Comparison of ENCODE assay signal across 17 cellular contexts in the genomic region with DNA sequence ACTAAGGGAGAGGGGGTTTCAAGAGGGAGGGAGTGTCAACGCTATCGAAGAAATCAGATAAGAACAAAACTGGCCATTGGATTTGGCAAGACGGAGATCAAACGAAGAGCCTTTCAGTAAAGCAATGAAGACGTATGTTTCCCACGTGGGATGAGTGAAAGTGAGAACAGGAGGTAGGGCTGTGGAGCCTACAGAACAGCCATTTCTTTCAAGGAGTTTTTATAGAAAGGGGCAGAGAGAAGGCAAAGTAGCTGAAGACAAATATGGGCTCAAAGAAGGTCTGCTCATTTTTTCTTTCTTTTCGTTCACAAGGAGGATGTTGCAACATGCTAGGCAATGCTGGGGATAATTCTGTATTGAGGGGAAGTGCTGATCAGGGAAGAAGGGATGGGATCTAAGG.
A peak's percentile ranks its signal among the peaks of the same experiment; 100 is the strongest.
DNase-seq lines count a peak whose midpoint lies in the region; ATAC-seq and TF ChIP-seq lines count a peak whose summit lies in the region.
"Had no signal": no experiment of that assay in that cellular context is flagged by ENCODE, and none has a peak within 500 bp of the region (broad histone marks: within the 10 kb centered on the region; RNA-seq: fewer than 3 reads in every experiment).

No MANE protein-coding gene starts in this region.

- H3K36me3 Mint-ChIP-seq in activated naive CD8-positive, alpha-beta T cell treated with anti-CD3 and anti-CD28 coated beads, Interleukin-2, amount 50 U/mL, for 24 hours (ENCODE audit: low read depth), result peaks cover 8% of the 10 kb centered on the region
- peaks cover 10% of the 10 kb centered on the region for H3K36me3 Mint-ChIP-seq in activated naive CD8-positive, alpha-beta T cell treated with anti-CD3 and anti-CD28 coated beads for 36 hours
- peaks cover 2% of the 10 kb centered on the region for H3K36me3 Mint-ChIP-seq in IgD-negative memory B cell
- peaks cover 6% of the 10 kb centered on the region for H3K36me3 Mint-ChIP-seq in effector memory CD8-positive, alpha-beta T cell (ENCODE audit: insufficient read depth)
- H3K36me3 Mint-ChIP-seq in stimulated activated naive B cell treated with anti-CD40 and anti-IgM and Interleukin-4, amounts not matched to agents 10 μg/mL and 1 μg/mL and 100 μg/mL, for 72 hours, result peaks cover 17 to 27% of the 10 kb centered on the region in 2 donors

- no peak for TF ChIP-seq POLR2A in tibial nerve (IDR thresholded peaks at IDR 0.05)

- no peak for TF ChIP-seq EP300 in tibial nerve (IDR thresholded peaks at IDR 0.05)

- H3K27me3 Mint-ChIP-seq in activated naive CD8-positive, alpha-beta T cell treated with anti-CD3 and anti-CD28 coated beads, Interleukin-2, amount 50 U/mL, for 24 hours, result no peaks in the 10 kb centered on the region
- no peaks in the 10 kb centered on the region for H3K27me3 Mint-ChIP-seq in activated naive CD8-positive, alpha-beta T cell treated with anti-CD3 and anti-CD28 coated beads for 36 hours
- peaks cover 2% of the 10 kb centered on the region for H3K27me3 Mint-ChIP-seq in IgD-negative memory B cell
- no peaks in the 10 kb centered on the region for H3K27me3 Mint-ChIP-seq in effector memory CD8-positive, alpha-beta T cell
- no peaks in the 10 kb centered on the region for H3K27me3 Mint-ChIP-seq in stimulated activated naive B cell treated with anti-CD40 and anti-IgM and Interleukin-4, amounts not matched to agents 10 μg/mL and 1 μg/mL and 100 μg/mL, for 72 hours
- H3K27me3 Mint-ChIP-seq: naive thymus-derived CD4-positive, alpha-beta T cell had no signal

- no peaks in the 10 kb centered on the region for H3K27me3 ChIP-seq in brain microvascular endothelial cell (replicated peaks)
- no peaks in the 10 kb centered on the region for H3K27me3 ChIP-seq in tibial nerve
- H3K27me3 ChIP-seq: stomach had no signal

- TF ChIP-seq CTCF in brain microvascular endothelial cell (IDR thresholded peaks at IDR 0.05; ENCODE audit: low read depth, low read length, missing control alignments), result no peak
- no peak for TF ChIP-seq CTCF in tibial nerve (IDR thresholded peaks at IDR 0.05)

- no peak overlapping the region for H3K27ac Mint-ChIP-seq in activated naive CD8-positive, alpha-beta T cell treated with anti-CD3 and anti-CD28 coated beads, Interleukin-2, amount 50 U/mL, for 24 hours
- H3K27ac Mint-ChIP-seq in activated naive CD8-positive, alpha-beta T cell treated with anti-CD3 and anti-CD28 coated beads for 36 hours, result no peak overlapping the region
- H3K27ac Mint-ChIP-seq in IgD-negative memory B cell, result no peak overlapping the region
- H3K27ac Mint-ChIP-seq in effector memory CD8-positive, alpha-beta T cell, result peak overlapping the region; percentile 33 to 52
- H3K27ac Mint-ChIP-seq in stimulated activated naive B cell treated with anti-CD40 and anti-IgM and Interleukin-4, amounts not matched to agents 10 μg/mL and 1 μg/mL and 100 μg/mL, for 72 hours, result peak overlapping the region; percentile 45

- in situ Hi-C loops in brain microvascular endothelial cell (cut with HindIII; ENCODE audit: low pct_ligation_motif_present, low sequenced_read_pairs), result no loop called here

- H3K9me3 ChIP-seq in tibial nerve, result no peaks in the 10 kb centered on the region
- H3K9me3 ChIP-seq: Caco-2, lower lobe of right lung, psoas muscle, stomach had no signal

- no peaks in the 10 kb centered on the region for H3K9me3 Mint-ChIP-seq in activated naive CD8-positive, alpha-beta T cell treated with anti-CD3 and anti-CD28 coated beads, Interleukin-2, amount 50 U/mL, for 24 hours
- H3K9me3 Mint-ChIP-seq in activated naive CD8-positive, alpha-beta T cell treated with anti-CD3 and anti-CD28 coated beads for 36 hours, result no peaks in the 10 kb centered on the region
- no peaks in the 10 kb centered on the region for H3K9me3 Mint-ChIP-seq in IgD-negative memory B cell
- H3K9me3 Mint-ChIP-seq in effector memory CD8-positive, alpha-beta T cell, result no peaks in the 10 kb centered on the region
- peaks cover 3% of the 10 kb centered on the region in 2 donors for H3K9me3 Mint-ChIP-seq in stimulated activated naive B cell treated with anti-CD40 and anti-IgM and Interleukin-4, amounts not matched to agents 10 μg/mL and 1 μg/mL and 100 μg/mL, for 72 hours
- H3K9me3 Mint-ChIP-seq: naive thymus-derived CD4-positive, alpha-beta T cell had no signal

- H3K4me3 Mint-ChIP-seq in activated naive CD8-positive, alpha-beta T cell treated with anti-CD3 and anti-CD28 coated beads, Interleukin-2, amount 50 U/mL, for 24 hours, result peak overlapping the region; percentile 10
- H3K4me3 Mint-ChIP-seq in activated naive CD8-positive, alpha-beta T cell treated with anti-CD3 and anti-CD28 coated beads for 36 hours, result no peak overlapping the region
- peak overlapping the region in 3 of 4 donors; percentile 51 to 85 (median 61) for H3K4me3 Mint-ChIP-seq in IgD-negative memory B cell
- no peak overlapping the region for H3K4me3 Mint-ChIP-seq in effector memory CD8-positive, alpha-beta T cell
- peak overlapping the region; percentile 54 to 78 for H3K4me3 Mint-ChIP-seq in stimulated activated naive B cell treated with anti-CD40 and anti-IgM and Interleukin-4, amounts not matched to agents 10 μg/mL and 1 μg/mL and 100 μg/mL, for 72 hours

- H3K4me1 ChIP-seq in tibial nerve, result peaks cover 0 to 35% (median 21%) of the 10 kb centered on the region in 4 donors

- H3K27ac ChIP-seq in brain microvascular endothelial cell (no peak overlapping the region), tibial nerve (no peak overlapping the region)
- H3K27ac ChIP-seq: lower lobe of right lung had no signal

- H3K4me3 ChIP-seq in brain microvascular endothelial cell (ENCODE audit: low read depth, low read length) (no peak overlapping the region), tibial nerve (no peak overlapping the region)
- H3K4me3 ChIP-seq: lower lobe of right lung, psoas muscle, stomach had no signal

- no peak for DNase-seq in activated naive CD8-positive, alpha-beta T cell treated with anti-CD3 and anti-CD28 coated beads, Interleukin-2, amount 50 U/mL, for 24 hours
- DNase-seq in activated naive CD8-positive, alpha-beta T cell treated with anti-CD3 and anti-CD28 coated beads for 36 hours, result no peak
- DNase-seq in effector memory CD8-positive, alpha-beta T cell, result no peak
- no peak for DNase-seq in stimulated activated naive B cell treated with anti-CD40 and anti-IgM and Interleukin-4, amounts not matched to agents 10 μg/mL and 1 μg/mL and 100 μg/mL, for 72 hours
- DNase-seq in brain microvascular endothelial cell (no peak), cortex of kidney (lab: John Stamatoyannopoulos, UW) (no peak), tibial nerve (ENCODE audit: low spot score in 2 of 2) (no peak)
- DNase-seq: activated CD4-positive, alpha-beta T cell treated with anti-CD3 and anti-CD28 coated beads for 4 hours; Caco-2; caudate nucleus; foreskin fibroblast; lower lobe of right lung; naive thymus-derived CD4-positive, alpha-beta T cell; NCI-H2081 treated with DMSO at 0.1 percent for 48 hours; psoas muscle; stomach had no signal

- peaks cover 33% of the 10 kb centered on the region for H3K4me1 Mint-ChIP-seq in activated naive CD8-positive, alpha-beta T cell treated with anti-CD3 and anti-CD28 coated beads, Interleukin-2, amount 50 U/mL, for 24 hours
- H3K4me1 Mint-ChIP-seq in activated naive CD8-positive, alpha-beta T cell treated with anti-CD3 and anti-CD28 coated beads for 36 hours, result peaks cover 29% of the 10 kb centered on the region
- peaks cover 30 to 35% (median 33%) of the 10 kb centered on the region in 3 donors for H3K4me1 Mint-ChIP-seq in IgD-negative memory B cell
- H3K4me1 Mint-ChIP-seq in effector memory CD8-positive, alpha-beta T cell (ENCODE audit: low read depth in 2 of 2), result peaks cover 17 to 19% of the 10 kb centered on the region in 2 donors
- peaks cover 39 to 75% of the 10 kb centered on the region in 2 donors for H3K4me1 Mint-ChIP-seq in stimulated activated naive B cell treated with anti-CD40 and anti-IgM and Interleukin-4, amounts not matched to agents 10 μg/mL and 1 μg/mL and 100 μg/mL, for 72 hours

- H3K36me3 ChIP-seq in brain microvascular endothelial cell (replicated peaks) (no peaks in the 10 kb centered on the region), tibial nerve (no peaks in the 10 kb centered on the region)
- H3K36me3 ChIP-seq: lower lobe of right lung had no signal

- WGBS in tibial nerve, 2 donors, result 80 to 81% methylated on average over 7 of the region's 7 CpGs

- ATAC-seq in activated naive CD8-positive, alpha-beta T cell treated with anti-CD3 and anti-CD28 coated beads, Interleukin-2, amount 50 U/mL, for 24 hours, result peak; percentile 26
- no peak for ATAC-seq in effector memory CD8-positive, alpha-beta T cell (replicated peaks)
- ATAC-seq in stimulated activated naive B cell treated with anti-CD40 and anti-IgM and Interleukin-4, amounts not matched to agents 10 μg/mL and 1 μg/mL and 100 μg/mL, for 72 hours (replicated peaks), result no peak
- ATAC-seq: lower lobe of right lung; naive thymus-derived CD4-positive, alpha-beta T cell; psoas muscle had no signal

Comparison
In these comparisons a context has a peak if more than half of its experiments do, and no peak if none do; other contexts are left out.
1. H3K4me3 Mint-ChIP-seq: peak in activated naive CD8-positive, alpha-beta T cell treated with anti-CD3 and anti-CD28 coated beads, Interleukin-2, amount 50 U/mL, for 24 hours (single experiment), IgD-negative memory B cell (3 of 4) and stimulated activated naive B cell treated with anti-CD40 and anti-IgM and Interleukin-4, amounts not matched to agents 10 μg/mL and 1 μg/mL and 100 μg/mL, for 72 hours (2 of 2); none in activated naive CD8-positive, alpha-beta T cell treated with anti-CD3 and anti-CD28 coated beads for 36 hours (single experiment) and effector memory CD8-positive, alpha-beta T cell (0 of 2).
2. H3K27ac Mint-ChIP-seq: peak in effector memory CD8-positive, alpha-beta T cell (2 of 2) and stimulated activated naive B cell treated with anti-CD40 and anti-IgM and Interleukin-4, amounts not matched to agents 10 μg/mL and 1 μg/mL and 100 μg/mL, for 72 hours (single experiment); none in activated naive CD8-positive, alpha-beta T cell treated with anti-CD3 and anti-CD28 coated beads, Interleukin-2, amount 50 U/mL, for 24 hours (single experiment), activated naive CD8-positive, alpha-beta T cell treated with anti-CD3 and anti-CD28 coated beads for 36 hours (single experiment) and IgD-negative memory B cell (0 of 3).